Comparison of ENCODE assay signal across 21 cellular contexts in the genomic region with DNA sequence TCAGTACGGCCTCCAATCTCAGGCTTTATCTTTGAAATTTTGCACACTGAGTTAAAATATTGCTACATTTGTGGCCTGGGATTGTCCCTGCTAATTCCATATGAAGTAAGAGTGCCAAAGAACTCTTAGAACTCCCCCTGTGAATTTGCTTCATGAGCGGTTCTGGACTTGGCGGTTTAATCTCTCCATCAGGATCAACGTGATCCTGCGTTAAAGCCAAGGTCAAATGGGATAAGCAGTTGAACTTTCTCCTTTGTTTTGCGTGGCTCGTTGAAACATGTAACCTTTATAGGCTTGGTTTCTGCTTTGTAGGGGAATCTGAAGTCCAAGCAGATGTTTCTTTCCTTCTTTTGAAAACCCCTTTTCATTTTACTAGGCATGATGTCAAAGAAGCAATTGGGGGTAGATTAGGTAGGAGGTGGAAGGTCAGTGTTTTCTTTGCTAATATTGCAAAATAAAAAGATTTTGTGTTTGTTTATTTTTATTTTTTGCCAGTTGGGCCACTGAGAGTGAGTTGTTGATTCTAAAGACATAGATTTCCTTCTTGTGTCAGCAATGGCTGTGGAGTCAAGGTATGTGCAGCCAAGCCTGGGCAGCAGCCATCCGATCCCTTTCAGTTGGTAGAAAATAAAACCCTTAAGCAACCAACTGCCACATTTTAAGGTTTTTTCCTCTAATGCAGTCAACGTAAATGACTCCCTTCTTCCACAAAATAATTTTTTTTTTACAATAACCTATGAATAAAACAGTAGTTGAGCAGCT.
A peak's percentile ranks its signal among the peaks of the same experiment; 100 is the strongest.
DNase-seq lines count a peak whose midpoint lies in the region; ATAC-seq and TF ChIP-seq lines count a peak whose summit lies in the region.
"Had no signal": no experiment of that assay in that cellular context is flagged by ENCODE, and none has a peak within 500 bp of the region (broad histone marks: within the 10 kb centered on the region; RNA-seq: fewer than 3 reads in every experiment).

No MANE protein-coding gene starts in this region.

- no peaks in the 10 kb centered on the region for H3K36me3 ChIP-seq in testis (ENCODE audit: low read depth, missing control alignments)
- H3K36me3 ChIP-seq: HAP-1, MG63, SJSA1 had no signal

- 64% methylated on average over 9 of the region's 9 CpGs for WGBS in right cardiac atrium
- 20 to 24% methylated on average over 9 of the region's 9 CpGs for WGBS in testis, 2 donors

- no peaks in the 10 kb centered on the region for H3K9me3 ChIP-seq in right cardiac atrium (ENCODE audit: control insufficient read depth, low read length)
- H3K9me3 ChIP-seq in testis: no peaks in the 10 kb centered on the region
- H3K9me3 ChIP-seq: Caco-2, HAP-1, MG63, SJSA1 had no signal

- H3K27ac ChIP-seq in right cardiac atrium (ENCODE audit: low read length) (no peak overlapping the region), testis (peak overlapping the region; percentile 47 to 58)
- H3K27ac ChIP-seq: C4-2B, SJSA1 had no signal

- H3K4me3 ChIP-seq in right cardiac atrium (ENCODE audit: low read length) (no peak overlapping the region), testis (no peak overlapping the region)
- H3K4me3 ChIP-seq: HAP-1, MG63, SJSA1 had no signal

- intact Hi-C loops in right cardiac atrium (cut with DNase I) (no loop called here), cardiac septum (cut with DNase I) (no loop called here), testis (cut with DNase I; ENCODE audit: low total_unique reads) (no loop called here)

- H3K4me1 ChIP-seq in right cardiac atrium (ENCODE audit: control insufficient read depth, insufficient read depth, low read length) (no peaks in the 10 kb centered on the region), testis (peaks cover 37% of the 10 kb centered on the region)
- H3K4me1 ChIP-seq: Caco-2, HAP-1 had no signal

- no peak for TF ChIP-seq CTCF in testis (IDR thresholded peaks at IDR 0.05)

- ATAC-seq in right cardiac atrium: peak; percentile 48 to 80
- ATAC-seq in left lobe of liver: peak; percentile 70
- ATAC-seq in GM19324 (IDR thresholded peaks at IDR 0.05; ENCODE audit: low FRiP score, unreplicated experiment): no peak
- no peak for ATAC-seq in HG02610 (IDR thresholded peaks at IDR 0.05; ENCODE audit: unreplicated experiment)
- ATAC-seq: CD8-positive, alpha-beta T cell had no signal

- TF ChIP-seq POLR2A in testis (IDR thresholded peaks at IDR 0.05): no peak

- DNase-seq in right cardiac atrium (peak in 1 of 3 donors; percentile 62), cardiac septum (ENCODE audit: low spot score) (no peak), left lobe of liver (ENCODE audit: low spot score) (peak; percentile 61), testis (peak; percentile 50), AG20443 (ENCODE audit: low spot score) (no peak)
- DNase-seq: Caco-2; CD8-positive, alpha-beta T cell; GOT3; HFFc6; KBM-7; MG63; NCI-H1048; NCI-H1417; NCI-H1694; NCI-H2029 treated with DMSO at 0.1 percent for 48 hours; NCI-H69 had no signal

- H3K27me3 ChIP-seq in right cardiac atrium (ENCODE audit: control insufficient read depth, insufficient read depth) (no peaks in the 10 kb centered on the region), testis (no peaks in the 10 kb centered on the region)
- H3K27me3 ChIP-seq: MG63, SJSA1 had no signal

Comparison
In these comparisons a context has a peak if more than half of its experiments do, and no peak if none do; other contexts are left out.
1. ATAC-seq: peak in right cardiac atrium (2 of 2) and left lobe of liver (single experiment); none in GM19324 (single experiment) and HG02610 (single experiment).
2. DNase-seq: peak in left lobe of liver (single experiment) and testis (single experiment); none in cardiac septum (single experiment) and AG20443 (single experiment).